ENCODE assay signal across 14 cellular contexts in the genomic region with DNA sequence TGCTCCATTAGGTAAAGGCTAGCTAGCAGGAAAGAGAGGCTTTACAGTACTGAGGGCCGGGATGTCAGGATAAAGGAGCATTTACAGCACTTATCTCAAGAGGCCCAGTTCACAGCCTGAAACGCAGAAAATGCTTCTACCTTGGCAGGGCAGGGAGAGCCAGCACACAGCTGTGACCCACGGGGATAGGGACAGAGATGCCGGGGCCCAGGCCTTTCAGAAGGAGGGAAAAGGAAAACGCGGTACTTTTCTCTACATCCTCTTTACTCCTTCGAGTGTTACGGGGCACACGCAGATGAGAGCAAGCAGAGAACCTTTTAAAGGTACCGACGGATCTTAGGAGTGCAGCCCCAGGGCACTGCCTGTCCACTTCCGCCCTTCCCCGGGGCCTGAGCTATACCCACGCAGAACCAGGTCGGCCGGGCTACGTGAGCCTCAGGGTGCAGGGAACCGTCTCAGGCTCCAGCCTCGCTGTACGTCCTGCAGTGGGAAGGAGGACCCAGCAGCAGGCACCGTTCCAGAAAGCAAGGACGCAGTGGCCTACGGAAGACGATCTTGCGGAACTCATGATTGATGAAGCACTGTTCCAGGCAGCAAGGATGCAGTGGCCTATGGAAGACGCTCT.
"Had no signal": no experiment of that assay in that cellular context is flagged by ENCODE, and none has a peak within 500 bp of the region (broad histone marks: within the 10 kb centered on the region; RNA-seq: fewer than 3 reads in every experiment).

No MANE protein-coding gene starts in this region.

- H3K4me1 ChIP-seq: suprapubic skin had no signal

- H3K9me3 ChIP-seq: neutrophil, suprapubic skin had no signal

- H3K27me3 ChIP-seq: neutrophil, suprapubic skin had no signal

- ATAC-seq: activated T-cell treated with anti-CD3 and anti-CD28 coated beads, Interleukin-2, amount 50 U/mL, for 72 hours; stimulated activated naive CD8-positive, alpha-beta T cell treated with anti-CD3 and anti-CD28 coated beads, Interleukin-15, Interleukin-2, amounts not matched to agents 100 U/mL and 50 U/mL, for 24 hours had no signal

- H3K27ac ChIP-seq: neutrophil, suprapubic skin had no signal

- H3K9me3 Mint-ChIP-seq: activated naive CD8-positive, alpha-beta T cell treated with anti-CD3 and anti-CD28 coated beads, Interleukin-2, amount 10 ng/mL, durations not matched to agents 7 days and 5 days; activated T-cell treated with anti-CD3 and anti-CD28 coated beads, Interleukin-2, amount 50 U/mL, for 72 hours; type B pancreatic cell had no signal

- H3K27ac Mint-ChIP-seq: activated naive CD8-positive, alpha-beta T cell treated with anti-CD3 and anti-CD28 coated beads, Interleukin-2, amount 10 ng/mL, durations not matched to agents 7 days and 5 days; activated T-cell treated with anti-CD3 and anti-CD28 coated beads, Interleukin-2, amount 50 U/mL, for 72 hours; progenitor cell of endocrine pancreas; type B pancreatic cell had no signal

- H3K27me3 Mint-ChIP-seq: activated naive CD8-positive, alpha-beta T cell treated with anti-CD3 and anti-CD28 coated beads, Interleukin-2, amount 10 ng/mL, durations not matched to agents 7 days and 5 days; progenitor cell of endocrine pancreas; type B pancreatic cell had no signal

- H3K4me3 Mint-ChIP-seq: activated naive CD8-positive, alpha-beta T cell treated with anti-CD3 and anti-CD28 coated beads, Interleukin-2, amount 10 ng/mL, durations not matched to agents 7 days and 5 days; activated T-cell treated with anti-CD3 and anti-CD28 coated beads, Interleukin-2, amount 50 U/mL, for 72 hours; type B pancreatic cell had no signal

- H3K4me3 ChIP-seq: suprapubic skin had no signal

- DNase-seq: activated CD4-positive, alpha-beta T cell treated with anti-CD3 and anti-CD28 coated beads, Interleukin-2, amount 50 U/mL, for 4 hours; activated CD4-positive, CD25-positive, alpha-beta regulatory T cell treated with anti-CD3 and anti-CD28 coated beads, Interleukin-2, amount 50 U/mL, for 72 hours; activated gamma-delta T cell treated with Interleukin-2 at 50 U/mL for 16 hours; activated naive CD8-positive, alpha-beta T cell treated with anti-CD3 and anti-CD28 coated beads, Interleukin-2, amount 10 ng/mL, durations not matched to agents 7 days and 5 days; activated T-cell treated with anti-CD3 and anti-CD28 coated beads, Interleukin-2, amount 50 U/mL, for 72 hours; anterior cingulate cortex; islet precursor cell; stimulated activated CD4-positive, alpha-beta T cell treated with anti-CD3 and anti-CD28 coated beads, Interleukin-2, amount 100 ng/mL, for 48 hours; stimulated activated naive CD8-positive, alpha-beta T cell treated with anti-CD3 and anti-CD28 coated beads, Interleukin-15, Interleukin-2, amounts not matched to agents 100 U/mL and 50 U/mL, for 24 hours; SW 1271 had no signal

- H3K4me1 Mint-ChIP-seq: activated naive CD8-positive, alpha-beta T cell treated with anti-CD3 and anti-CD28 coated beads, Interleukin-2, amount 10 ng/mL, durations not matched to agents 7 days and 5 days had no signal

- H3K36me3 Mint-ChIP-seq: activated naive CD8-positive, alpha-beta T cell treated with anti-CD3 and anti-CD28 coated beads, Interleukin-2, amount 10 ng/mL, durations not matched to agents 7 days and 5 days; type B pancreatic cell had no signal
